Comparison of ENCODE assay signal across 11 cellular contexts in the genomic region with DNA sequence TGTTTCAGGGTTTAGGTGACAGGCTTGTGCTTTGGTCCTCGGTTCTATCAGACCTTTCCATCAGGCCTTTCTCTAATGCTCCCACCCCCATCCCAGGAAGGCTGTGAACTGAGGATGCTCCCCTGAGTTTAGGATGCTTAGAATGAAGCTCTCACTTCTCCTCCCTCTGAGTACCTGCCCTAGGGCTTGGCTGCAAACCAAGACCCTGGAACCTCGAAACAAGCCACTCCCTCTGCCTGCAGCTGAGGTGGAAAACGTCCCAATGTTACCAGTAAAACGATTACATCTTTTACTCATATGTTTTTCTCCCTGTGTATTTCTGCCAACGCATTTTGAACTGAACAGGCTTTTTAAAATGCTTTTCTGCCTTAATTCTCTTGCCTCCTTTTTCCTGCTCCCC.
"Had no signal": no experiment of that assay in that cellular context is flagged by ENCODE, and none has a peak within 500 bp of the region (broad histone marks: within the 10 kb centered on the region; RNA-seq: fewer than 3 reads in every experiment).

No MANE protein-coding gene starts in this region.

- H3K4me1 Mint-ChIP-seq: activated naive CD4-positive, alpha-beta T cell treated with anti-CD3 and anti-CD28 coated beads, Interleukin-2, amount 10 ng/mL, durations not matched to agents 7 days and 5 days; central memory CD8-positive, alpha-beta T cell had no signal

- DNase-seq: activated B cell treated with CpG ODN at 0.5 μM for 24 hours; activated naive CD4-positive, alpha-beta T cell treated with anti-CD3 and anti-CD28 coated beads, Interleukin-2, amount 10 ng/mL, durations not matched to agents 7 days and 5 days; body of pancreas; effector memory CD4-positive, alpha-beta T cell; erythroblast; hypothalamus; T-helper 17 cell; transverse colon had no signal

- H3K9me3 Mint-ChIP-seq: activated B cell treated with CpG ODN at 0.5 μM for 24 hours; activated naive CD4-positive, alpha-beta T cell treated with anti-CD3 and anti-CD28 coated beads, Interleukin-2, amount 10 ng/mL, durations not matched to agents 7 days and 5 days; activated T-helper 2 cell treated with anti-CD3 and anti-CD28 coated beads, Interferon-gamma antibody, Interleukin-2, Interleukin-4, amounts not matched to agents 10 μg/mL and 5 μg/mL and 100 μg/mL, durations not matched to agents 14 hours and 24 hours and 36 hours; central memory CD8-positive, alpha-beta T cell had no signal

- H3K27ac Mint-ChIP-seq: activated B cell treated with CpG ODN at 0.5 μM for 24 hours; activated naive CD4-positive, alpha-beta T cell treated with anti-CD3 and anti-CD28 coated beads, Interleukin-2, amount 10 ng/mL, durations not matched to agents 7 days and 5 days; activated T-helper 2 cell treated with anti-CD3 and anti-CD28 coated beads, Interferon-gamma antibody, Interleukin-2, Interleukin-4, amounts not matched to agents 10 μg/mL and 5 μg/mL and 100 μg/mL, durations not matched to agents 14 hours and 24 hours and 36 hours; T-helper 17 cell had no signal

- H3K27ac ChIP-seq: body of pancreas, neural progenitor cell, transverse colon had no signal

- ATAC-seq: body of pancreas, T-helper 17 cell had no signal

- H3K4me3 Mint-ChIP-seq: activated B cell treated with CpG ODN at 0.5 μM for 24 hours; activated naive CD4-positive, alpha-beta T cell treated with anti-CD3 and anti-CD28 coated beads, Interleukin-2, amount 10 ng/mL, durations not matched to agents 7 days and 5 days; central memory CD8-positive, alpha-beta T cell; neural progenitor cell; T-helper 17 cell had no signal

- H3K27me3 Mint-ChIP-seq: activated B cell treated with CpG ODN at 0.5 μM for 24 hours; central memory CD8-positive, alpha-beta T cell; T-helper 17 cell had no signal

- H3K36me3 Mint-ChIP-seq: activated naive CD4-positive, alpha-beta T cell treated with anti-CD3 and anti-CD28 coated beads, Interleukin-2, amount 10 ng/mL, durations not matched to agents 7 days and 5 days; neural progenitor cell had no signal
